In genomic region chr7:149218469-149219420, GRCh38 we compare ENCODE assay signal across 1 cellular context.
TF ChIP-seq lines count a peak whose summit lies in the region.

No MANE protein-coding gene starts in this region.

TF ChIP-seq in SK-N-SH, 30 proteins besides CTCF, POLR2A, EP300 and RAD21 (continued from another document):
- TF ChIP-seq USF2 (IDR thresholded peaks at IDR 0.05; ENCODE audit: borderline replicate concordance, low read depth, low read length) (no peak), CHD2 (IDR thresholded peaks at IDR 0.05; ENCODE audit: low read length, partially characterized antibody) (no peak), SMC3 (IDR thresholded peaks at IDR 0.05; ENCODE audit: low read depth, low read length) (no peak)
TF ChIP-seq in SK-N-SH: peak in this region for 0.
